Comparison of ENCODE assay signal across 8 cellular contexts in the genomic region with DNA sequence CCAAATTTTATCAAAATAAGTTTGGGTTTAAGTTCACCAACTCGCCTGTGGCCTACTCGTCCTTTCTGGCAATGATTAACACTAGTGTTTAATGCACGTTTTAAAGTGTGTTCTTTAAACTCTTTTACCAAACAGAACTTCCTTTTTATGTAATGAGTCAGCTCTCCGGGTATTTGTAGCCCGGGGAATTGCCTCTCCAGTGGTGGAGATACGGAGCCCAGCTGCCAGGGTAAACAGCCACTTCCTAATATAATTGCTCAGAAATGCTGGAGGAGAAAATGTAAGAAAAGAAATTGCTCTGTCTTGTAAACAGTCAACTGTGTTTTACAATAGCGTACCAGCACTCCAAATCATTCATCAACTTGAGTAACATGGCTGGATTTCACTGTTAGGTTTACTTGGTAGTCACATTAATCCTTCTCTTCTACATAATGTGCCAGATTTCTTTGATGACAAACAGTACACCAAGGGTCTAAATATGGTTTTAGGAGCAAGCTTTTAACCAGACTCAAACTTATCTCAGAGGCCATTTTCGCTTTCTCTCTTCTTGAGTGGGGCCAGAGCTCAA.
DNase-seq lines count a peak whose midpoint lies in the region; ATAC-seq, FAIRE-seq and TF ChIP-seq lines count a peak whose summit lies in the region.

No MANE protein-coding gene starts in this region.

- no peaks in the 10 kb centered on the region for H3K27me3 ChIP-seq in body of pancreas

- H3K4me1 ChIP-seq in body of pancreas: peaks cover 24% of the 10 kb centered on the region
- H3K4me1 ChIP-seq in kidney (ENCODE audit: control insufficient read depth in 1 of 2, insufficient read depth in 1 of 2, low read depth in 1 of 2, low read length in 2 of 2): peaks cover 2 to 16% of the 10 kb centered on the region in 2 donors

- H3K9me3 ChIP-seq in body of pancreas (no peaks in the 10 kb centered on the region), kidney (ENCODE audit: control insufficient read depth in 1 of 2, low read length in 2 of 2) (no peaks in the 10 kb centered on the region)

- peak overlapping the region in 1 of 2 donors; percentile 10 for H3K9ac ChIP-seq in kidney (ENCODE audit: low read length in 2 of 2)

- WGBS in body of pancreas, 2 donors: 8 to 12% methylated on average over 8 of the region's 8 CpGs

- FAIRE-seq in kidney (lab: Jason Lieb, UNC): peak; percentile 97

- H3K4me3 ChIP-seq in body of pancreas (no peak overlapping the region), kidney (ENCODE audit: low read length in 2 of 2) (peak overlapping the region; percentile 14 to 48)

- no peak for TF ChIP-seq POLR2A in body of pancreas (IDR thresholded peaks at IDR 0.05)

- H3K36me3 ChIP-seq in body of pancreas (replicated peaks in 1 of 2; ENCODE audit: insufficient read depth in 1 of 2, low read depth in 2 of 2) (no peaks in the 10 kb centered on the region), kidney (ENCODE audit: control insufficient read depth in 1 of 2, insufficient read depth in 2 of 2, low read length in 2 of 2) (no peaks in the 10 kb centered on the region)

- DNase-seq in AG20443 (ENCODE audit: low spot score): peak; percentile 89
- peak; percentile 59 for DNase-seq in NCI-H774 (lab: John Stamatoyannopoulos, UW)
- peak; percentile 53 to 79 (median 72) for DNase-seq in body of pancreas
- DNase-seq in kidney: peak; percentile 79
- DNase-seq in stromal cell of bone marrow (ENCODE audit: low read depth): peak; percentile 89
- no peak for DNase-seq in RPMI8226

- intact Hi-C loops in body of pancreas (cut with DNase I) (no loop called here), kidney (cut with DNase I) (no loop called here)

- ATAC-seq in GM18519 (IDR thresholded peaks at IDR 0.05; ENCODE audit: low FRiP score, unreplicated experiment) (peak; percentile 70), HG02981 (IDR thresholded peaks at IDR 0.05; ENCODE audit: unreplicated experiment) (peak; percentile 78), body of pancreas (peak; percentile 91)

- TF ChIP-seq CTCF in body of pancreas (IDR thresholded peaks at IDR 0.05): no peak
- TF ChIP-seq CTCF in kidney (IDR thresholded peaks at IDR 0.05; ENCODE audit: borderline replicate concordance, extremely low read depth, insufficient read depth): no peak

- H3K27ac ChIP-seq in body of pancreas: peak overlapping the region; percentile 64 to 85 (median 78)
- peak overlapping the region; percentile 79 to 87 for H3K27ac ChIP-seq in kidney (ENCODE audit: low read depth in 2 of 2, low read length in 2 of 2)

Comparison
In these comparisons a context has a peak if more than half of its experiments do, and no peak if none do; other contexts are left out.
1. H3K4me3 ChIP-seq: peak in kidney (2 of 2); none in body of pancreas (0 of 2).
2. Peak in every context shown above with its lines, with median percentiles within 50 percentile points of each other: ATAC-seq.